In genomic region chr9:4792572-4793411, GRCh38 we compare ENCODE assay signal across 8 cellular contexts. TPM values are rescaled to one million over a fixed set of nuclear protein-coding genes. Genes with fewer than 3 reads are reported as not detected.
A peak's percentile ranks its signal among the peaks of the same experiment; 100 is the strongest.
DNase-seq lines count a peak whose midpoint lies in the region; ATAC-seq and TF ChIP-seq lines count a peak whose summit lies in the region.

Gene RCL1, plus strand, starts transcription at chr9:4792944. Its CDS starts 148 bp downstream, at chr9:4793092.

- no peak within 1 kb of the TSS for H3K23ac ChIP-seq in trophoblast cell (ENCODE audit: low read length)

- intact Hi-C loops in cardiac septum (cut with DNase I): loop anchor here (2.0 kb wide), 1 partner anchor 192 kb away; the partner anchor contains the start of gene JAK2
- intact Hi-C loops in transverse colon (cut with DNase I; ENCODE audit: low total_unique reads): no loop called here

- H4K8ac ChIP-seq in trophoblast cell (ENCODE audit: low read depth, low read length): peak within 1 kb of the TSS; percentile 59

- no CpG with 5 or more reads among the region's 100 CpGs for WGBS in trophoblast cell (ENCODE audit: extremely low coverage, insufficient coverage, insufficient read length)
- WGBS in transverse colon (ENCODE audit: low coverage in 1 of 2), 2 donors: 0% methylated on average over 87 of the region's 100 CpGs; no CpG with 5 or more reads in 1 of the 2 donors

- peak within 1 kb of the TSS; percentile 88 for H2BK120ac ChIP-seq in trophoblast cell (ENCODE audit: insufficient read depth, low read length, poor library complexity)

- peaks cover 8% of the 10 kb centered on the region for H3K79me2 ChIP-seq in trophoblast cell (ENCODE audit: control insufficient read depth, insufficient read depth, low read length, poor library complexity)

- H3K9ac ChIP-seq in adipocyte (ENCODE audit: low read length) (peak within 1 kb of the TSS; percentile 90), trophoblast cell (ENCODE audit: low read length) (peak within 1 kb of the TSS; percentile 65)

- H3K36me3 ChIP-seq in adipocyte (ENCODE audit: control insufficient read depth, insufficient read depth, low read length, severe bottlenecking) (no peaks in the 10 kb centered on the region), trophoblast cell (ENCODE audit: control insufficient read depth in 1 of 2, insufficient read depth in 2 of 2, low read length in 2 of 2) (no peaks in the 10 kb centered on the region), transverse colon (no peaks in the 10 kb centered on the region)

- peak within 1 kb of the TSS; percentile 71 for H4K91ac ChIP-seq in trophoblast cell (ENCODE audit: low read depth, low read length)

- ATAC-seq in HG02763 (IDR thresholded peaks at IDR 0.05; ENCODE audit: unreplicated experiment): peak; percentile 96

- no peaks in the 10 kb centered on the region for H3K27me3 ChIP-seq in adipocyte (replicated peaks; ENCODE audit: control insufficient read depth, insufficient read depth, low read length)
- no peaks in the 10 kb centered on the region for H3K27me3 ChIP-seq in trophoblast cell (ENCODE audit: insufficient read depth, low read length)
- no peaks in the 10 kb centered on the region for H3K27me3 ChIP-seq in transverse colon

- peak within 1 kb of the TSS; percentile 74 for H3K14ac ChIP-seq in trophoblast cell (ENCODE audit: low read length)

- H3K4me1 ChIP-seq in adipocyte (ENCODE audit: control insufficient read depth, insufficient read depth, low read length): peaks cover 16% of the 10 kb centered on the region
- peaks cover 6% of the 10 kb centered on the region in 2 experiments for H3K4me1 ChIP-seq in trophoblast cell (ENCODE audit: control insufficient read depth in 1 of 2, insufficient read depth in 2 of 2, low read length in 2 of 2)
- peaks cover 0 to 29% (median 20%) of the 10 kb centered on the region in 4 donors for H3K4me1 ChIP-seq in transverse colon

- H2BK12ac ChIP-seq in trophoblast cell (ENCODE audit: low read length): peak within 1 kb of the TSS; percentile 78

- peak within 1 kb of the TSS; percentile 79 for H3K4me2 ChIP-seq in trophoblast cell (ENCODE audit: low read length)

- peak within 1 kb of the TSS; percentile 65 for H3K4ac ChIP-seq in trophoblast cell (ENCODE audit: low read depth, low read length)

- H3K79me1 ChIP-seq in trophoblast cell (ENCODE audit: low read length): peaks cover 6% of the 10 kb centered on the region

- H3K27ac ChIP-seq in trophoblast cell (ENCODE audit: low read depth, low read length) (peak within 1 kb of the TSS; percentile 69), transverse colon (peak within 1 kb of the TSS; percentile 77 to 92 (median 88))

- no peak within 1 kb of the TSS for H2AK5ac ChIP-seq in trophoblast cell (ENCODE audit: low read length)

- H4K12ac ChIP-seq in trophoblast cell (ENCODE audit: low read depth, low read length): peak within 1 kb of the TSS; percentile 40

- H3K18ac ChIP-seq in trophoblast cell (ENCODE audit: low read length): peak within 1 kb of the TSS; percentile 80

- peak; percentile 85 for TF ChIP-seq POLR2A in transverse colon (IDR thresholded peaks at IDR 0.05)

- DNase-seq in GM12865 (ENCODE audit: low read depth): peak; percentile 98
- peak; percentile 70 for DNase-seq in NCI-H1417 treated with DMSO at 0.1 percent for 48 hours (lab: John Stamatoyannopoulos, UW)
- peak; percentile 94 for DNase-seq in SW480 (ENCODE audit: low spot score)
- DNase-seq in adipocyte (ENCODE audit: low read depth): peak; percentile 98
- DNase-seq in cardiac septum (ENCODE audit: low spot score): peak; percentile 99
- peak; percentile 98 for DNase-seq in trophoblast cell
- peak; percentile 97 for DNase-seq in transverse colon

- H3K4me3 ChIP-seq in GM12865 (ENCODE audit: low read depth, low read length) (peak within 1 kb of the TSS; percentile 87), adipocyte (ENCODE audit: low read length) (peak within 1 kb of the TSS; percentile 98), trophoblast cell (ENCODE audit: low read depth, low read length) (peak within 1 kb of the TSS; percentile 86), transverse colon (peak within 1 kb of the TSS; percentile 63 to 95 (median 81))

- no peaks in the 10 kb centered on the region for H3K9me3 ChIP-seq in adipocyte (ENCODE audit: control insufficient read depth, low read length)
- peaks cover 2% of the 10 kb centered on the region for H3K9me3 ChIP-seq in trophoblast cell (ENCODE audit: insufficient read depth, low read depth, low read length)
- no peaks in the 10 kb centered on the region for H3K9me3 ChIP-seq in transverse colon

- in situ Hi-C loops in transverse colon (cut with MboI; ENCODE audit: low pct_ligation_motif_present in 1 of 4, low pct_unique_long_range_greater_than_20kb in 1 of 4, low sequenced_read_pairs in 3 of 4): no loop called here

- peak within 1 kb of the TSS; percentile 71 for H2BK5ac ChIP-seq in trophoblast cell (ENCODE audit: low read depth, low read length, poor library complexity)

- TF ChIP-seq EP300 in transverse colon (IDR thresholded peaks at IDR 0.05; ENCODE audit: low read depth): no peak

- TF ChIP-seq CTCF in GM12865 (IDR thresholded peaks at IDR 0.05; ENCODE audit: insufficient read depth, low read depth, low read length, missing control alignments) (no peak), transverse colon (IDR thresholded peaks at IDR 0.05) (no peak)

- H2AFZ ChIP-seq in trophoblast cell (ENCODE audit: insufficient read depth, low read length, poor library complexity): peak within 1 kb of the TSS; percentile 98

RNA-seq across cellular contexts. Expression of gene RCL1, which starts in this region (rescaled TPM):
- 8.5 TPM for total RNA-seq in cardiac septum
- polyA plus RNA-seq in trophoblast cell (2013): 25.3 and 26.8 TPM in 2 replicates
- 10 to 100 TPM in 1 of 4 donors, 1 to 10 TPM in 3; 2.6 to 23.5 (median 7.3) TPM for total RNA-seq in transverse colon

Comparison
In these comparisons a context has a peak if more than half of its experiments do, and no peak if none do; other contexts are left out.
1. Peak in every context shown above with its lines: DNase-seq, ATAC-seq, H3K4me3 ChIP-seq and H3K27ac ChIP-seq.